ENCODE assay signal across 17 cellular contexts in genomic region chr20:23875606-23876237, GRCh38. TPM values are rescaled to one million over a fixed set of nuclear protein-coding genes. Genes with fewer than 3 reads are reported as not detected.
DNase-seq lines count a peak whose midpoint lies in the region; ATAC-seq and TF ChIP-seq lines count a peak whose summit lies in the region.
"Had no signal": no experiment of that assay in that cellular context is flagged by ENCODE, and none has a peak within 500 bp of the region (broad histone marks: within the 10 kb centered on the region; RNA-seq: fewer than 3 reads in every experiment).

No MANE protein-coding gene starts in this region.

- H3K4me1 ChIP-seq in HEK293 (ENCODE audit: control insufficient read depth, insufficient read depth, low read length) (no peaks in the 10 kb centered on the region), esophagus squamous epithelium (peaks cover 0 to 13% (median 0%) of the 10 kb centered on the region in 3 donors)
- H3K4me1 ChIP-seq: A549, BE2C, HAP-1 had no signal

- intact Hi-C loops in esophagus squamous epithelium (cut with DNase I): no loop called here

- WGBS in esophagus squamous epithelium, 2 donors: 77 to 79% methylated on average over 2 to 3 of the region's 6 CpGs

- H3K9me3 ChIP-seq in HEK293 (ENCODE audit: control insufficient read depth, insufficient read depth, low read depth, low read length) (no peaks in the 10 kb centered on the region), esophagus squamous epithelium (no peaks in the 10 kb centered on the region)
- H3K9me3 ChIP-seq: A549, BE2C, HAP-1 had no signal

- no peak for TF ChIP-seq CTCF in HEK293 (tag by site-specific recombination; IDR thresholded peaks at IDR 0.05)
- no peak for TF ChIP-seq CTCF in esophagus squamous epithelium (IDR thresholded peaks at IDR 0.05)
- TF ChIP-seq CTCF in nephron progenitor cell (IDR thresholded peaks at IDR 0.05): no peak

- H3K36me3 Mint-ChIP-seq in nephron progenitor cell (ENCODE audit: low read depth): no peaks in the 10 kb centered on the region
- H3K36me3 Mint-ChIP-seq: CD8-positive, alpha-beta memory T cell had no signal

- DNase-seq in esophagus squamous epithelium (lab: John Stamatoyannopoulos, UW) (no peak), nephron progenitor cell (no peak), NCI-H187 treated with DMSO at 0.1 percent for 48 hours (lab: John Stamatoyannopoulos, UW) (no peak)
- DNase-seq in activated effector memory CD4-positive, alpha-beta T cell treated with Interleukin-2 at 50 U/mL for 16 hours: no peak
- DNase-seq: BE2C; CD8-positive, alpha-beta memory T cell; HFFc6; IMR-90; KBM-7 had no signal

- no peak for TF ChIP-seq POLR2A in esophagus squamous epithelium (IDR thresholded peaks at IDR 0.05)

- ATAC-seq in GM21515 (IDR thresholded peaks at IDR 0.05; ENCODE audit: unreplicated experiment): no peak
- ATAC-seq: A549, GM12878 had no signal

- H3K36me3 ChIP-seq in HEK293 (ENCODE audit: control insufficient read depth in 2 of 2, insufficient read depth in 1 of 2, low read length in 2 of 2) (no peaks in the 10 kb centered on the region), esophagus squamous epithelium (no peaks in the 10 kb centered on the region)
- H3K36me3 ChIP-seq: BE2C, HAP-1 had no signal

- no peak overlapping the region for H3K4me3 ChIP-seq in HEK293 (ENCODE audit: low read depth, low read length)
- no peak overlapping the region for H3K4me3 ChIP-seq in esophagus squamous epithelium
- H3K4me3 ChIP-seq: A549, GM12878, HAP-1 had no signal

- POLR2A ChIA-PET in HEK293 (lab: Yijun Ruan, JAX): no interaction called here

- peaks cover 0 to 13% (median 0%) of the 10 kb centered on the region in 4 donors for H3K27me3 ChIP-seq in esophagus squamous epithelium
- H3K27me3 ChIP-seq: BE2C had no signal

- H3K4me3 Mint-ChIP-seq in nephron progenitor cell: no peak overlapping the region
- H3K4me3 Mint-ChIP-seq: CD8-positive, alpha-beta memory T cell; HFFc6 had no signal

- H3K27ac ChIP-seq in HEK293 (ENCODE audit: extremely low read depth, low read depth, low read length) (no peak overlapping the region), esophagus squamous epithelium (peak overlapping the region in 3 of 4 donors; percentile 59 to 67 (median 60))
- H3K27ac ChIP-seq: A549 had no signal

- peak overlapping the region; percentile 53 for H3K27ac Mint-ChIP-seq in nephron progenitor cell
- H3K27ac Mint-ChIP-seq: HFFc6 had no signal

- peaks cover 51% of the 10 kb centered on the region for H3K4me1 Mint-ChIP-seq in nephron progenitor cell

- CTCF ChIA-PET in HEK293 (lab: Yijun Ruan, JAX): no interaction called here

- H3K27me3 Mint-ChIP-seq in nephron progenitor cell (ENCODE audit: low read depth, poor library complexity): no peaks in the 10 kb centered on the region

- no peaks in the 10 kb centered on the region for H3K9me3 Mint-ChIP-seq in nephron progenitor cell
- H3K9me3 Mint-ChIP-seq: CD8-positive, alpha-beta memory T cell had no signal

TF ChIP-seq in HEK293, 187 proteins besides CTCF, POLR2A, EP300 and RAD21:
- TF ChIP-seq GLIS1 (tag by site-specific recombination; IDR thresholded peaks at IDR 0.05) (peak; percentile 95), ZNF280D (tag by site-specific recombination; IDR thresholded peaks at IDR 0.05) (no peak), ZIC2 (tag by site-specific recombination; IDR thresholded peaks at IDR 0.05) (peak; percentile 92), OSR2 (tag by site-specific recombination; IDR thresholded peaks at IDR 0.05) (peak; percentile 29; the same call in 1 of the 2 replicates), RBAK (tag by site-specific recombination; IDR thresholded peaks at IDR 0.05) (no peak)
TF ChIP-seq in HEK293: peak in this region for 3.

RNA-seq across cellular contexts. Expression of gene CST5, which starts 3.8 kb away (rescaled TPM):
- not detected for total RNA-seq in esophagus squamous epithelium
- total RNA-seq: CD8-positive, alpha-beta memory T cell; G401; GM12878; H1; HFFc6; HT-29; IMR-90 had no signal

RNA-seq across cellular contexts. Expression of gene CST2, which starts 49.2 kb away (rescaled TPM):
- total RNA-seq in esophagus squamous epithelium: not detected
- total RNA-seq: CD8-positive, alpha-beta memory T cell; G401; GM12878; H1; HFFc6; HT-29; IMR-90 had no signal
